ENCODE assay signal across 27 cellular contexts in the genomic region with DNA sequence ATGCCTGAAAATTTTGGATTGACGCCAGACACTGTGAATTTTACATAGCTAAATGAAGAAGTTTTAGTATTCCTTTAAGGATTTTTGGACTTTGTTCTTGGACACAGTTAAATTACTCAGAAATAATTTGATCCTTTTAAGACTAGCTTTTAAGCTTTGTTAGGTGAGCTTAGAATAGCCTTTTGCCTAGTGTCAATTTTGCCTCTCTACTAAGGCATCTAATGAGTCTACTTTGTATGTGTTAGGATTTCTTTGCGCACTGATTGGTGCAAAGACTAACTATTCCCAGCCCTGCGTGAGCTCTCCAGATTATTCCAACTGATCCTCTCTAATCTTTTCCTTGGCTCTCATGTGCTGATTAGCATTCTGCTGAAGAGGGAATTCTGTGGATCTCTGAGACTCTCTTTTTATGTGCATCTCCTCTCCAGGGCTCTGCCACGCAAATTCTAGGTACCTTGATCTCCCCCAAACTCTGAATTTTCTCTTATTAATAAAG.
DNase-seq lines count a peak whose midpoint lies in the region; ATAC-seq, FAIRE-seq and TF ChIP-seq lines count a peak whose summit lies in the region.
"Had no signal": no experiment of that assay in that cellular context is flagged by ENCODE, and none has a peak within 500 bp of the region (broad histone marks: within the 10 kb centered on the region; RNA-seq: fewer than 3 reads in every experiment).

No MANE protein-coding gene starts in this region.

- H2BK5ac ChIP-seq in H1 (ENCODE audit: low read depth, low read length) = no peak overlapping the region

- peaks cover 7% of the 10 kb centered on the region; the same call in 2 of the 3 replicates for H3K36me3 Mint-ChIP-seq in GM23338 (ENCODE audit: low read depth)
- H3K36me3 Mint-ChIP-seq: CD8-positive, alpha-beta T cell had no signal

- H3K4me2 ChIP-seq in GM23338 = no peak overlapping the region
- no peak overlapping the region for H3K4me2 ChIP-seq in H1 (ENCODE audit: insufficient read depth in 1 of 2, low read depth in 2 of 2, low read length in 2 of 2)
- H3K4me2 ChIP-seq: A549; BLaER1 treated with 17β-estradiol and CSF1 and Interleukin-3, amounts not matched to agents 10 nM and 100 nM had no signal

- TF ChIP-seq CTCF in GM23338 (conservative IDR thresholded peaks at IDR 0.05; ENCODE audit: low read depth in 2 of 2) = no peak
- no peak for TF ChIP-seq CTCF in H1 (IDR thresholded peaks at IDR 0.05; ENCODE audit: control extremely low read depth in 1 of 3, insufficient read depth in 1 of 3, low read depth in 1 of 3, low read length in 3 of 3)

- H4K91ac ChIP-seq in H1 (replicated peaks; ENCODE audit: insufficient read length, low read length) = no peak overlapping the region

- H3K27me3 Mint-ChIP-seq in GM23338 (ENCODE audit: insufficient read depth, low read depth, poor library complexity) = no peaks in the 10 kb centered on the region

- CTCF ChIA-PET in H1 (lab: Charles Lee; ENCODE audit: partially characterized antibody) = interaction anchor here (1.5 kb wide), 1 partner anchor 23 kb away, joined by 4 read pairs; no protein-coding TSS in a partner anchor

- no peak overlapping the region for H2BK12ac ChIP-seq in H1 (ENCODE audit: low read depth, low read length)

- no peak overlapping the region for H2BK20ac ChIP-seq in H1 (ENCODE audit: low read length)

- H3K79me1 ChIP-seq in H1 (ENCODE audit: low read depth, low read length) = no peaks in the 10 kb centered on the region

- 92% methylated on average over 4 of the region's 4 CpGs; no CpG with 5 or more reads in 1 of the 2 experiments for WGBS in H1 (ENCODE audit: extremely low coverage in 1 of 2, insufficient coverage in 1 of 2, insufficient read length in 1 of 2, insufficient replicate concordance in 2 of 2, low coverage in 1 of 2, low lambda C conversion rate in 2 of 2, missing lambda C conversion rate in 1 of 2), 2 experiments

- H3K4me1 ChIP-seq in GM23338 (ENCODE audit: insufficient read depth) = no peaks in the 10 kb centered on the region
- H3K4me1 ChIP-seq in H1 (replicated peaks in 1 of 4; ENCODE audit: control insufficient read depth in 3 of 4, insufficient read depth in 4 of 4, low read length in 3 of 4) = no peaks in the 10 kb centered on the region
- H3K4me1 ChIP-seq: A549; BLaER1 treated with 17β-estradiol and CSF1 and Interleukin-3, amounts not matched to agents 10 nM and 100 nM had no signal

- H3K9me3 ChIP-seq in H1 (ENCODE audit: insufficient read depth in 2 of 2, low read depth in 1 of 2, low read length in 1 of 2) = peaks cover 3 to 4% of the 10 kb centered on the region in 2 experiments; a peak in 2 of 4 replicates

- H3K79me2 ChIP-seq in GM23338 (replicated peaks; ENCODE audit: insufficient read depth) (no peaks in the 10 kb centered on the region), H1 (ENCODE audit: control insufficient read depth in 1 of 2, insufficient read depth in 2 of 2, low read length in 2 of 2) (no peaks in the 10 kb centered on the region)

- FAIRE-seq in H1 (lab: Jason Lieb, UNC) = peak; percentile 39
- FAIRE-seq: A549, GM12878, GM12892, GM18507 had no signal

- no peak overlapping the region for H3K56ac ChIP-seq in H1 (replicated peaks; ENCODE audit: insufficient read length, low read depth, low read length)

- ATAC-seq in GM23338 = no peak
- ATAC-seq: A549; CD8-positive, alpha-beta T cell; GM12878 had no signal

- H3K9me3 Mint-ChIP-seq in GM23338 = peaks cover 21% of the 10 kb centered on the region; the same call in 2 of the 3 replicates

- no peak overlapping the region for H3K9ac ChIP-seq in H1 (replicated peaks in 1 of 4; ENCODE audit: extremely low read depth in 1 of 4, low read depth in 3 of 4, low read length in 3 of 4)
- H3K9ac ChIP-seq: BLaER1 treated with 17β-estradiol and CSF1 and Interleukin-3, amounts not matched to agents 10 nM and 100 nM had no signal

- H3K36me3 ChIP-seq in GM23338 (ENCODE audit: insufficient read depth) (no peaks in the 10 kb centered on the region), H1 (ENCODE audit: control insufficient read depth in 2 of 4, insufficient read depth in 4 of 4, low read length in 3 of 4) (no peaks in the 10 kb centered on the region)
- H3K36me3 ChIP-seq: BLaER1 treated with 17β-estradiol and CSF1 and Interleukin-3, amounts not matched to agents 10 nM and 100 nM had no signal

- POLR2A ChIA-PET in H1 (lab: Charles Lee; ENCODE audit: partially characterized antibody) = interaction anchor here (1.6 kb wide), 1 partner anchor 10 kb away, joined by 3 read pairs; no protein-coding TSS in a partner anchor

- H3K9me2 ChIP-seq in GM23338 (ENCODE audit: insufficient read depth) = no peaks in the 10 kb centered on the region; the same call in 1 of the 2 replicates

- H4K8ac ChIP-seq in H1 (ENCODE audit: extremely low read depth, insufficient read depth, low read length) = no peak overlapping the region

- no peaks in the 10 kb centered on the region for H3F3A ChIP-seq in GM23338 (replicated peaks; ENCODE audit: low read depth)

- TF ChIP-seq POLR2A in H1 (IDR thresholded peaks at IDR 0.05; ENCODE audit: control extremely low read depth in 1 of 2, low read depth in 2 of 2, low read length in 2 of 2) = no peak

- H2BK120ac ChIP-seq in H1 (replicated peaks; ENCODE audit: low read depth, low read length) = no peak overlapping the region

- TF ChIP-seq EP300 in H1 (IDR thresholded peaks at IDR 0.05; ENCODE audit: borderline replicate concordance in 1 of 2, low read depth in 2 of 2, low read length in 2 of 2) = no peak

- H3K27me3 ChIP-seq in GM23338 (ENCODE audit: insufficient read depth) (no peaks in the 10 kb centered on the region), H1 (replicated peaks in 1 of 4; ENCODE audit: control insufficient read depth in 3 of 4, extremely low read depth in 1 of 4, insufficient read depth in 3 of 4, low read length in 3 of 4) (no peaks in the 10 kb centered on the region)
- H3K27me3 ChIP-seq: BLaER1 treated with 17β-estradiol and CSF1 and Interleukin-3, amounts not matched to agents 10 nM and 100 nM had no signal

- H3K4me3 ChIP-seq in GM23338 (no peak overlapping the region), H1 (ENCODE audit: extremely low read depth in 1 of 4, insufficient read depth in 2 of 4, low read depth in 3 of 4, low read length in 4 of 4) (no peak overlapping the region)
- H3K4me3 ChIP-seq: A549; BLaER1 treated with 17β-estradiol and CSF1 and Interleukin-3, amounts not matched to agents 10 nM and 100 nM; GM12878 had no signal

- H3K4me1 Mint-ChIP-seq in GM23338 = no peaks in the 10 kb centered on the region
- H3K4me1 Mint-ChIP-seq: B cell had no signal

- no peaks in the 10 kb centered on the region for H4K20me1 ChIP-seq in GM23338 (replicated peaks; ENCODE audit: insufficient read depth)
- H4K20me1 ChIP-seq in H1 (replicated peaks in 1 of 2; ENCODE audit: control insufficient read depth in 1 of 2, insufficient read depth in 2 of 2, low read length in 2 of 2) = no peaks in the 10 kb centered on the region
- H4K20me1 ChIP-seq: BLaER1 treated with 17β-estradiol and CSF1 and Interleukin-3, amounts not matched to agents 10 nM and 100 nM had no signal

- no peak overlapping the region for H3K18ac ChIP-seq in H1 (ENCODE audit: extremely low read depth, low read length)

- DNase-seq in D341Med (ENCODE audit: low spot score) (peak; percentile 73), GM23338 (ENCODE audit: low spot score) (no peak), NCI-H82 treated with DMSO at 0.1 percent for 48 hours (lab: John Stamatoyannopoulos, UW; ENCODE audit: unreplicated experiment) (peak; percentile 11), H1 (ENCODE audit: low read depth in 1 of 2, low spot score in 2 of 2) (no peak), NCI-H2171 treated with DMSO at 0.1 percent for 48 hours (lab: John Stamatoyannopoulos, UW) (no peak), NCI-H510A (lab: John Stamatoyannopoulos, UW) (no peak)
- no peak for DNase-seq in activated T-cell treated with anti-CD3 and anti-CD28 coated beads, Interleukin-2, amount 50 U/mL, for 1 hour
- no peak for DNase-seq in activated effector memory CD4-positive, alpha-beta T cell treated with anti-CD3 and anti-CD28 coated beads, Interleukin-2, amount 50 U/mL, for 16 hours
- DNase-seq: AML-193; CD4-positive, alpha-beta T cell; CD8-positive, alpha-beta T cell; COR-L47; DMS 273 treated with DMSO at 0.1 percent for 48 hours; DMS153; DMS53; DMS79; DND-41; EL; GDM1 had no signal

- H3K4me3 Mint-ChIP-seq in GM23338 = no peak overlapping the region
- H3K4me3 Mint-ChIP-seq: B cell; CD4-positive, alpha-beta T cell; CD8-positive, alpha-beta T cell had no signal

- no peak overlapping the region for H2BK15ac ChIP-seq in H1 (ENCODE audit: low read length)

- H3K23me2 ChIP-seq in H1 (ENCODE audit: low read depth, low read length) = no peaks in the 10 kb centered on the region

- no peak for TF ChIP-seq RAD21 in H1 (IDR thresholded peaks at IDR 0.05 in 1 of 2, conservative IDR thresholded peaks at IDR 0.05 in 1 of 2; ENCODE audit: low read depth in 2 of 2, low read length in 2 of 2)

- H2AFZ ChIP-seq in GM23338 (0 out of 2 replicates have a peak overlapping the region, but pooled peaks have one; percentile 18), H1 (ENCODE audit: low read length) (no peak overlapping the region)

- H3K23ac ChIP-seq in H1 (ENCODE audit: insufficient read length) = no peak overlapping the region

- H2AK5ac ChIP-seq in H1 (ENCODE audit: low read depth, low read length) = no peak overlapping the region

- no peak overlapping the region for H4K5ac ChIP-seq in H1 (ENCODE audit: insufficient read length, low read depth, low read length)

- H3K14ac ChIP-seq in H1 (ENCODE audit: insufficient read length) = no peak overlapping the region

- no peak overlapping the region for H3K4ac ChIP-seq in H1 (replicated peaks; ENCODE audit: insufficient read length, low read depth, low read length)

- H3K27ac Mint-ChIP-seq in GM23338 = no peak overlapping the region
- H3K27ac Mint-ChIP-seq: B cell; CD4-positive, alpha-beta T cell; CD8-positive, alpha-beta T cell had no signal

- H3K27ac ChIP-seq in GM23338 (ENCODE audit: low read depth) = no peak overlapping the region
- H3K27ac ChIP-seq in H1 (ENCODE audit: low read depth, low read length) = no peak overlapping the region
- H3K27ac ChIP-seq: 22Rv1; A549; BLaER1 treated with 17β-estradiol and CSF1 and Interleukin-3, amounts not matched to agents 10 nM and 100 nM; C4-2B had no signal

TF ChIP-seq in GM23338, 12 proteins besides CTCF, POLR2A, EP300 and RAD21 (continues in another document):
- TF ChIP-seq POLR2AphosphoS5 (IDR thresholded peaks at IDR 0.05; ENCODE audit: low read depth) = no peak
- no peak for TF ChIP-seq NANOG (IDR thresholded peaks at IDR 0.05; ENCODE audit: borderline replicate concordance)

TF ChIP-seq in H1, 55 proteins besides CTCF, POLR2A, EP300 and RAD21 (continues in another document):
- TF ChIP-seq BCL11A (IDR thresholded peaks at IDR 0.05; ENCODE audit: low read depth in 2 of 2, low read length in 2 of 2) = no peak
- TF ChIP-seq, protein P1, sequence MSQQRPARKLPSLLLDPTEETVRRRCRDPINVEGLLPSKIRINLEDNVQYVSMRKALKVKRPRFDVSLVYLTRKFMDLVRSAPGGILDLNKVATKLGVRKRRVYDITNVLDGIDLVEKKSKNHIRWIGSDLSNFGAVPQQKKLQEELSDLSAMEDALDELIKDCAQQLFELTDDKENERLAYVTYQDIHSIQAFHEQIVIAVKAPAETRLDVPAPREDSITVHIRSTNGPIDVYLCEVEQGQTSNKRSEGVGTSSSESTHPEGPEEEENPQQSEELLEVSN (IDR thresholded peaks at IDR 0.05) = no peak
- no peak for TF ChIP-seq RFX5 (IDR thresholded peaks at IDR 0.05; ENCODE audit: borderline replicate concordance, low read depth, low read length)

Comparison
In these comparisons a context has a peak if more than half of its experiments do, and no peak if none do; other contexts are left out.
1. DNase-seq: peak in D341Med (single experiment) and NCI-H82 treated with DMSO at 0.1 percent for 48 hours (single experiment); none in GM23338 (single experiment), H1 (0 of 2), activated T-cell treated with anti-CD3 and anti-CD28 coated beads, Interleukin-2, amount 50 U/mL, for 1 hour (single experiment), NCI-H2171 treated with DMSO at 0.1 percent for 48 hours (single experiment), activated effector memory CD4-positive, alpha-beta T cell treated with anti-CD3 and anti-CD28 coated beads, Interleukin-2, amount 50 U/mL, for 16 hours (single experiment) and NCI-H510A (single experiment).